Comparison of ENCODE assay signal across 9 cellular contexts in the genomic region with DNA sequence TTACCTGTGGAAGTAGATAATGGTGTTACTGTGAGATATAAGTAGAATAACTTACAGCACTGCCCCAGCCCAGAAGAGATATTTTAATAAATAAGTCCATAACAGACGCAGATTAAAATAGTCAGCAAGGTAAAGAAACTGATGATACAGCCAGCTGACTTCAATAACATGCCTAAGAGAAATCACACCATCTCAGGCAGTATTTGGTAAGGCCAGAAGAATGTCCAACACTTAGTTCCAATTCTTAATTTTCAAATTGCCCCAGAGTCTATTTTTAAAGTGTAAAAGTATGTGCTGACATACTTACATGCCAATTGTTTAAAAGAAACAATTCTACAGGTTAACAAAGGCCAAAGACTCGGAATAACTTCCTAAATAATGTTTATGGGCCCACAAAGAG. TPM values are rescaled to one million over a fixed set of nuclear protein-coding genes. Genes with fewer than 3 reads are reported as not detected.
DNase-seq lines count a peak whose midpoint lies in the region; ATAC-seq and TF ChIP-seq lines count a peak whose summit lies in the region.
"Had no signal": no experiment of that assay in that cellular context is flagged by ENCODE, and none has a peak within 500 bp of the region (broad histone marks: within the 10 kb centered on the region; RNA-seq: fewer than 3 reads in every experiment).

No MANE protein-coding gene starts in this region.

- ATAC-seq in activated naive CD4-positive, alpha-beta T cell treated with anti-CD3 and anti-CD28 coated beads, Interleukin-2, amount 50 U/mL, for 72 hours: no peak
- ATAC-seq in memory B cell (ENCODE audit: low read depth) (no peak), GM18517 (IDR thresholded peaks at IDR 0.05; ENCODE audit: unreplicated experiment) (no peak)

- H3K36me3 Mint-ChIP-seq in activated naive CD4-positive, alpha-beta T cell treated with anti-CD3 and anti-CD28 coated beads, Interleukin-2, amount 50 U/mL, for 24 hours: no peaks in the 10 kb centered on the region
- H3K36me3 Mint-ChIP-seq in activated naive CD4-positive, alpha-beta T cell treated with anti-CD3 and anti-CD28 coated beads, Interleukin-2, amount 50 U/mL, for 72 hours: peaks cover 16 to 33% of the 10 kb centered on the region in 2 donors
- H3K36me3 Mint-ChIP-seq in memory B cell: peaks cover 11% of the 10 kb centered on the region

- no peak for TF ChIP-seq CTCF in transverse colon (IDR thresholded peaks at IDR 0.05)

- H3K27me3 ChIP-seq in transverse colon: peaks cover 27% of the 10 kb centered on the region

- H3K4me3 Mint-ChIP-seq in activated naive CD4-positive, alpha-beta T cell treated with anti-CD3 and anti-CD28 coated beads, Interleukin-2, amount 50 U/mL, for 24 hours: peak overlapping the region; percentile 85
- H3K4me3 Mint-ChIP-seq in memory B cell: peak overlapping the region; percentile 41

- H3K27ac ChIP-seq in transverse colon: peak overlapping the region; percentile 90 to 97 (median 92)
- H3K27ac ChIP-seq: C4-2B had no signal

- intact Hi-C loops in transverse colon (cut with DNase I; ENCODE audit: low total_unique reads): loop anchor here (5.0 kb wide), 1 partner anchor 102 kb away; a partner anchor contains a TSS

- H3K4me1 ChIP-seq in transverse colon: peaks cover 0 to 32% (median 8%) of the 10 kb centered on the region in 4 donors

- H3K9me3 Mint-ChIP-seq in activated naive CD4-positive, alpha-beta T cell treated with anti-CD3 and anti-CD28 coated beads, Interleukin-2, amount 50 U/mL, for 24 hours: no peaks in the 10 kb centered on the region
- H3K9me3 Mint-ChIP-seq in activated naive CD4-positive, alpha-beta T cell treated with anti-CD3 and anti-CD28 coated beads, Interleukin-2, amount 50 U/mL, for 72 hours: no peaks in the 10 kb centered on the region
- H3K9me3 Mint-ChIP-seq in memory B cell: no peaks in the 10 kb centered on the region

- in situ Hi-C loops in transverse colon (cut with MboI; ENCODE audit: low pct_ligation_motif_present in 1 of 4, low pct_unique_long_range_greater_than_20kb in 1 of 4, low sequenced_read_pairs in 3 of 4): loop anchor here in 1 of 4 donors (25.0 kb wide), 1 partner anchor 113 kb away; a partner anchor contains a TSS

- H3K4me1 Mint-ChIP-seq in activated naive CD4-positive, alpha-beta T cell treated with anti-CD3 and anti-CD28 coated beads, Interleukin-2, amount 50 U/mL, for 24 hours: peaks cover 21% of the 10 kb centered on the region
- H3K4me1 Mint-ChIP-seq in memory B cell: peaks cover 22% of the 10 kb centered on the region

- no peak overlapping the region for H3K27ac Mint-ChIP-seq in activated naive CD4-positive, alpha-beta T cell treated with anti-CD3 and anti-CD28 coated beads, Interleukin-2, amount 50 U/mL, for 24 hours
- no peak overlapping the region for H3K27ac Mint-ChIP-seq in activated naive CD4-positive, alpha-beta T cell treated with anti-CD3 and anti-CD28 coated beads, Interleukin-2, amount 50 U/mL, for 72 hours
- no peak overlapping the region for H3K27ac Mint-ChIP-seq in memory B cell

- no peak for TF ChIP-seq POLR2A in transverse colon (IDR thresholded peaks at IDR 0.05)

- H3K36me3 ChIP-seq in transverse colon: no peaks in the 10 kb centered on the region

- H3K9me3 ChIP-seq in transverse colon: no peaks in the 10 kb centered on the region

- no peak for TF ChIP-seq EP300 in transverse colon (IDR thresholded peaks at IDR 0.05; ENCODE audit: low read depth)

- no peak for DNase-seq in activated naive CD4-positive, alpha-beta T cell treated with anti-CD3 and anti-CD28 coated beads, Interleukin-2, amount 50 U/mL, for 72 hours (ENCODE audit: low spot score in 2 of 2)
- peak; percentile 38 for DNase-seq in astrocyte of the hippocampus (ENCODE audit: low read depth, low spot score)
- DNase-seq in memory B cell (ENCODE audit: low spot score in 2 of 2): no peak
- DNase-seq in transverse colon: no peak
- no peak for DNase-seq in cerebellar cortex (ENCODE audit: low spot score)
- no peak for DNase-seq in activated gamma-delta T cell (lab: John Stamatoyannopoulos, UW)

- peak overlapping the region in 2 of 4 donors; percentile 50 to 77 for H3K4me3 ChIP-seq in transverse colon

- H3K27me3 Mint-ChIP-seq in activated naive CD4-positive, alpha-beta T cell treated with anti-CD3 and anti-CD28 coated beads, Interleukin-2, amount 50 U/mL, for 24 hours: peaks cover 54% of the 10 kb centered on the region
- no peaks in the 10 kb centered on the region for H3K27me3 Mint-ChIP-seq in memory B cell

- WGBS in transverse colon (ENCODE audit: low coverage in 1 of 2), 2 donors: 45 to 64% methylated on average over 2 of the region's 2 CpGs

RNA-seq across cellular contexts. Expression of a gene that starts 1.6 kb away (rescaled TPM):
- 1 to 10 TPM in 1 of 2 donors, under 1 TPM in 1; 0.59 to 1.8 TPM for total RNA-seq in activated naive CD4-positive, alpha-beta T cell treated with anti-CD3 and anti-CD28 coated beads, Interleukin-2, amount 50 U/mL, for 72 hours
- 10 to 100 TPM in 2 of 4 donors, 1 to 10 TPM in 2; 9.0 to 11.6 (median 10.2) TPM for total RNA-seq in transverse colon
